Comparison of ENCODE assay signal across 9 cellular contexts in the genomic region with DNA sequence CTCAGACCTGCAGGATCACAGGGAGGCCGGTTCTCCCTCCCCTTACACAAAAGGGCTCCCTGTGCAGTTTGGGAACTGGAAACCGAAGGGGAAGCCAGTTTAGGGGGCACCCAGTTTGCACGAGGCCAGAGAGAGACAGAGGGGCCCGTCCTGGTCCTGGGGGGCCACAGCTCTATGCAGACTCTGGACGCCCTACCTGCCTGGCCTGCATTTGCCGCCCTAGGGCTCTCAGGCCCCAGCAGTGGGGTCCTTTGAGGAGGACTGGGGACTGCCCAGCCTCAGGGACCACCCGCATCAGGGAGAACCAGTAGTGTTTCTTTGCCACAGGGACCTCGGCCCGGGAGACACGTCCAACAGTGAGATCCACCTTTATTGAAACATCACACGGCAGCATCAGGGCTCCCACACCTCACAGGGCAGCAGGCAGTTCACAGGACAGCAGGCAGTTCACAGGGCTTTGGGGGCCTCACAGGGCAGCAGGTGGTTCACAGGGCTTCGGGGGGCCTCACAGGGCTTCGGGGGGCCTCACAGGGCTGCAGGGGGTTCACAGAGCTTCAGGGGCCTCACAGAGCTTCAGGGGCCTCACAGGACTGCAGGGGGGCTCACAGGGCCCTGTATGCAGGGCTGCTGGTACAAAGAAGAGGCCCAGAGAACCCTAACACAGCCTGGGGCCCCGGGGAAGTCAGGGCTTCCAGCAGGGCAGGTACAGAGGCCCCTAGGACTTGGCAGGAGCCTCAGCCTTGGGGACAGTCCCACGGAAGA. TPM values are rescaled to one million over a fixed set of nuclear protein-coding genes. Genes with fewer than 3 reads are reported as not detected.
A peak's percentile ranks its signal among the peaks of the same experiment; 100 is the strongest.
DNase-seq lines count a peak whose midpoint lies in the region; ATAC-seq, FAIRE-seq and TF ChIP-seq lines count a peak whose summit lies in the region.
"Had no signal": no experiment of that assay in that cellular context is flagged by ENCODE, and none has a peak within 500 bp of the region (broad histone marks: within the 10 kb centered on the region; RNA-seq: fewer than 3 reads in every experiment).

No MANE protein-coding gene starts in this region.

- no peak for FAIRE-seq in pancreas (lab: Jason Lieb, UNC)
- FAIRE-seq in frontal cortex (lab: Jason Lieb, UNC), result no peak

- H3K27ac ChIP-seq in CD4-positive, alpha-beta memory T cell (ENCODE audit: low read depth, low read length), result peak overlapping the region; percentile 57
- H3K27ac ChIP-seq in SK-N-MC (peak overlapping the region; percentile 67), esophagus squamous epithelium (peak overlapping the region; percentile 72 to 88 (median 84)), pancreas (peak overlapping the region in 3 of 4 donors; percentile 41 to 61 (median 48))

- H3K27me3 ChIP-seq in CD4-positive, alpha-beta memory T cell (ENCODE audit: insufficient read depth, low read length), result no peaks in the 10 kb centered on the region
- H3K27me3 ChIP-seq in esophagus squamous epithelium, result peaks cover 0 to 5% (median 0%) of the 10 kb centered on the region in 4 donors
- H3K27me3 ChIP-seq in pancreas, result no peaks in the 10 kb centered on the region

- peak overlapping the region; percentile 71 for H3K9ac ChIP-seq in SK-N-MC (ENCODE audit: insufficient read length)

- no peaks in the 10 kb centered on the region for H3K9me3 Mint-ChIP-seq in CD4-positive, alpha-beta memory T cell

- peak overlapping the region; percentile 82 to 94 (median 87) for H3K27ac Mint-ChIP-seq in CD4-positive, alpha-beta memory T cell

- peak in 1 of 5 donors; percentile 26 for DNase-seq in CD4-positive, alpha-beta memory T cell
- no peak for DNase-seq in SK-N-MC (ENCODE audit: low read depth, low spot score)
- DNase-seq in esophagus squamous epithelium (lab: John Stamatoyannopoulos, UW), result no peak
- peak in 2 of 6 donors; percentile 15 to 63 for DNase-seq in pancreas
- DNase-seq in OCI-M2 (lab: John Stamatoyannopoulos, UW; ENCODE audit: unreplicated experiment), result no peak
- no peak for DNase-seq in cerebellum (ENCODE audit: low spot score)
- no peak for DNase-seq in central memory CD4-positive, alpha-beta T cell
- no peak for DNase-seq in frontal cortex (ENCODE audit: low spot score in 2 of 2)

- CTCF ChIA-PET in CD4-positive, alpha-beta memory T cell (lab: Charles Lee; ENCODE audit: partially characterized antibody), result interaction anchor here (0.7 kb wide), 1 partner anchor 15 kb away, joined by 3 read pairs; no protein-coding TSS in a partner anchor

- WGBS in esophagus squamous epithelium, 2 donors, result 0 to 52% methylated on average over 2 of the region's 15 CpGs
- WGBS in pancreas, 2 donors, result 39 to 40% methylated on average over 15 of the region's 15 CpGs

- H3K36me3 ChIP-seq in CD4-positive, alpha-beta memory T cell (ENCODE audit: insufficient read depth, low read length), result no peaks in the 10 kb centered on the region
- H3K36me3 ChIP-seq in SK-N-MC (ENCODE audit: insufficient read depth, low read length), result no peaks in the 10 kb centered on the region; the same call in 1 of the 2 replicates
- peaks cover 0 to 17% (median 0%) of the 10 kb centered on the region in 3 donors for H3K36me3 ChIP-seq in esophagus squamous epithelium
- no peaks in the 10 kb centered on the region for H3K36me3 ChIP-seq in pancreas

- TF ChIP-seq CTCF in esophagus squamous epithelium (IDR thresholded peaks at IDR 0.05) (no peak), pancreas (IDR thresholded peaks at IDR 0.05) (no peak)

- H3K27me3 Mint-ChIP-seq in CD4-positive, alpha-beta memory T cell, result no peaks in the 10 kb centered on the region

- ATAC-seq in pancreas, result peak in 3 of 4 donors; percentile 1 to 3 (median 1)

- TF ChIP-seq POLR2A in esophagus squamous epithelium (IDR thresholded peaks at IDR 0.05), result no peak

- peak overlapping the region in 7 of 8 donors; percentile 47 to 69 (median 57) for H3K4me3 Mint-ChIP-seq in CD4-positive, alpha-beta memory T cell

- H3K4me1 ChIP-seq in CD4-positive, alpha-beta memory T cell (ENCODE audit: insufficient read depth, low read length), result peaks cover 50% of the 10 kb centered on the region
- H3K4me1 ChIP-seq in esophagus squamous epithelium (peaks cover 26 to 72% (median 30%) of the 10 kb centered on the region in 3 donors), pancreas (peaks cover 0 to 19% (median 3%) of the 10 kb centered on the region in 3 donors)

- intact Hi-C loops in CD4-positive, alpha-beta memory T cell (cut with micrococcal nuclease), result loop anchor here (5.0 kb wide), 1 partner anchor 37 kb away; a partner anchor contains a TSS
- intact Hi-C loops in esophagus squamous epithelium (cut with DNase I) (no loop called here), pancreas (cut with DNase I) (no loop called here)

- H3K36me3 Mint-ChIP-seq in CD4-positive, alpha-beta memory T cell, result peaks cover 0 to 4% of the 10 kb centered on the region in 2 donors

- H3K9me3 ChIP-seq in CD4-positive, alpha-beta memory T cell (ENCODE audit: control insufficient read depth in 1 of 2, low read length in 2 of 2), result no peaks in the 10 kb centered on the region
- H3K9me3 ChIP-seq in SK-N-MC (ENCODE audit: low read depth, low read length), result no peaks in the 10 kb centered on the region
- H3K9me3 ChIP-seq in esophagus squamous epithelium, result no peaks in the 10 kb centered on the region
- H3K9me3 ChIP-seq in pancreas, result no peaks in the 10 kb centered on the region

- POLR2A ChIA-PET in CD4-positive, alpha-beta memory T cell (lab: Charles Lee; ENCODE audit: partially characterized antibody), result interaction anchor here (0.7 to 1.0 kb wide), 6 partner anchors 10 to 330 kb away, joined by 3 to 11 read pairs (median 4); a partner anchor contains a TSS

- peak overlapping the region; percentile 32 to 36 for H3K4me3 ChIP-seq in CD4-positive, alpha-beta memory T cell (ENCODE audit: low read length in 2 of 2)
- H3K4me3 ChIP-seq in SK-N-MC, result peak overlapping the region; percentile 65
- H3K4me3 ChIP-seq in esophagus squamous epithelium, result peak overlapping the region; percentile 61 to 91 (median 80)
- H3K4me3 ChIP-seq in pancreas, result peak overlapping the region; percentile 15 to 74 (median 48)

- peaks cover 5 to 25% (median 14%) of the 10 kb centered on the region in 4 donors for H3K4me1 Mint-ChIP-seq in CD4-positive, alpha-beta memory T cell

RNA-seq across cellular contexts. Expression of a gene that starts 0.6 kb away (rescaled TPM):
- total RNA-seq in CD4-positive, alpha-beta memory T cell, result 10 to 100 TPM; 18.3 to 20.9 TPM
- polyA plus RNA-seq in CD4-positive, alpha-beta memory T cell, result 10 to 100 TPM in 1 of 2 donors, 1 to 10 TPM in 1; 3.8 to 10.6 TPM
- total RNA-seq in esophagus squamous epithelium, result 10 to 100 TPM; 16.2 to 38.1 (median 20.6) TPM
- total RNA-seq in pancreas, result 10 to 100 TPM; 22.0 to 34.4 (median 26.3) TPM
- 10 to 100 TPM; 68.6 to 81.0 TPM for polyA plus RNA-seq in pancreas
- 26.7 TPM for total RNA-seq in cerebellum
- 33.0 TPM for total RNA-seq in frontal cortex

RNA-seq across cellular contexts. Expression of a gene that starts 18.6 kb away (rescaled TPM):
- not detected for total RNA-seq in CD4-positive, alpha-beta memory T cell
- not detected for polyA plus RNA-seq in CD4-positive, alpha-beta memory T cell
- total RNA-seq in esophagus squamous epithelium (not detected), pancreas (1 to 10 TPM in 5 of 6 donors, under 1 TPM in 1; 0.98 to 3.8 (median 1.3) TPM), cerebellum (0.09 TPM), frontal cortex (not detected)
- polyA plus RNA-seq in pancreas, result 1 to 10 TPM; 3.9 to 4.7 TPM
- total RNA-seq: T-helper 2 cell treated with Interferon-gamma antibody and Interleukin-4, amounts not matched to agents 100 ng/mL and 5 ng/mL, for 36 hours had no signal

RNA-seq across cellular contexts. Expression of a gene that starts 36.6 kb away (rescaled TPM):
- 1 to 10 TPM; 4.5 to 5.6 TPM for total RNA-seq in CD4-positive, alpha-beta memory T cell
- under 1 TPM; 0.29 to 1.00 TPM for polyA plus RNA-seq in CD4-positive, alpha-beta memory T cell
- total RNA-seq in esophagus squamous epithelium (1 to 10 TPM; 2.1 to 7.4 (median 4.8) TPM), pancreas (10 to 100 TPM in 3 of 6 donors, 1 to 10 TPM in 3; 6.6 to 15.0 (median 10.0) TPM), cerebellum (1.5 TPM), frontal cortex (1.2 TPM)
- 10 to 100 TPM; 40.0 to 45.5 TPM for polyA plus RNA-seq in pancreas

RNA-seq across cellular contexts. Expression of a gene that starts 36.8 kb away (rescaled TPM):
- total RNA-seq in CD4-positive, alpha-beta memory T cell, result 10 to 100 TPM; 21.4 to 21.9 TPM
- polyA plus RNA-seq in CD4-positive, alpha-beta memory T cell, result 1 to 10 TPM; 2.5 to 7.1 TPM
- total RNA-seq in esophagus squamous epithelium (10 to 100 TPM in 2 of 4 donors, 1 to 10 TPM in 2; 2.8 to 16.8 (median 9.1) TPM), pancreas (10 to 100 TPM in 3 of 6 donors, 1 to 10 TPM in 3; 8.1 to 16.5 (median 10.4) TPM), cerebellum (15.2 TPM), frontal cortex (12.6 TPM)
- 10 to 100 TPM; 43.1 to 57.3 TPM for polyA plus RNA-seq in pancreas
